8 cellular contexts compared by ENCODE assay signal in the genomic region with DNA sequence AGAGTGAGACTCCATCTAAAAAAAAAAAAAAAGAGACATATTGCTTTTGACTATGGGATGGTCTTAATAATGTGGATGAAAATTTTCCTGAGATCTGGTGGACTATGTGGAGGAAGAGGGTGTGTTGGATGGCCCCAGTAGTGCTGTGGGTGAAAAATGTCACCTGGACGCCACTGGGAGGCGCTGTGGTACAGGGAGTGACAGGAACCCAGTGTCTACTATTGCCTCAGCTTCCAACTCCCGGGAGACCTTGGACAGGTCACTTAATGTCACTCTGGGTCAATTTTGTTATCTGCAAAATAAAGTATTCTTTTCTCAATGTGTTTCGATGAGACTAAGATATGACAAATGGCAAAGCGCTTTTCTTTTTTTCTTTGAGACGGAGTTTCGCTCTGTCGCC. TPM values are rescaled to one million over a fixed set of nuclear protein-coding genes. Genes with fewer than 3 reads are reported as not detected.
DNase-seq lines count a peak whose midpoint lies in the region; ATAC-seq and TF ChIP-seq lines count a peak whose summit lies in the region.

No MANE protein-coding gene starts in this region.

- DNase-seq in NOMO-1 (lab: John Stamatoyannopoulos, UW; ENCODE audit: unreplicated experiment in 2 of 2) (peak; percentile 8 to 28), NOMO-1 treated with dmso at 0.1 percent for 144 hours (lab: John Stamatoyannopoulos, UW; ENCODE audit: unreplicated experiment) (no peak), IMR-90 (peak; percentile 41), astrocyte of the hippocampus (ENCODE audit: low read depth, low spot score) (peak; percentile 80), iPS DF 6.9 (ENCODE audit: low read depth, low spot score) (peak; percentile 82)
- peak; percentile 49 for DNase-seq in stimulated activated CD4-positive, alpha-beta T cell treated with anti-CD3 and anti-CD28 coated beads, Interleukin-12 subunit alpha, Interleukin-12 subunit beta, amount 100 ng/mL, for 4 hours

- no peaks in the 10 kb centered on the region for H3K79me1 ChIP-seq in IMR-90 (ENCODE audit: low read depth in 1 of 2, low read length in 2 of 2)

- no peaks in the 10 kb centered on the region for H3K4me1 ChIP-seq in IMR-90 (ENCODE audit: control insufficient read depth, insufficient read depth, low read length)
- no peaks in the 10 kb centered on the region for H3K4me1 ChIP-seq in iPS DF 6.9 (ENCODE audit: control insufficient read depth, insufficient read depth, low read length)

- no peak overlapping the region for H3K27ac ChIP-seq in IMR-90 (ENCODE audit: insufficient read depth, low read length)
- H3K27ac ChIP-seq in iPS DF 6.9 (ENCODE audit: low read length) = no peak overlapping the region

- H2BK5ac ChIP-seq in IMR-90 (ENCODE audit: low read depth, low read length, poor library complexity, severe bottlenecking) = no peak overlapping the region

- intact Hi-C loops in IMR-90 (cut with micrococcal nuclease) = loop anchor here (1.0 kb wide), 2 partner anchors 76 to 335 kb away; no protein-coding TSS in a partner anchor

- peaks cover 2% of the 10 kb centered on the region; the same call in 1 of the 2 replicates for H3K27me3 ChIP-seq in IMR-90 (ENCODE audit: control insufficient read depth, insufficient read depth, low read length)
- H3K27me3 ChIP-seq in iPS DF 6.9 (ENCODE audit: control insufficient read depth, insufficient read depth, low read length) = no peaks in the 10 kb centered on the region

- CTCF ChIA-PET in IMR-90 (lab: Yijun Ruan, JAX) = interaction anchor here (0.6 to 0.7 kb wide), 2 partner anchors 408 to 721 kb away, joined by 4 to 8 read pairs; no protein-coding TSS in a partner anchor

- no peak overlapping the region for H3K18ac ChIP-seq in IMR-90 (ENCODE audit: low read depth, low read length)

- peak; percentile 59 for TF ChIP-seq CTCF in IMR-90 (conservative IDR thresholded peaks at IDR 0.05; ENCODE audit: low read depth, low read length)

- H2AK9ac ChIP-seq in IMR-90 (replicated peaks; ENCODE audit: low read depth, low read length, poor library complexity) = no peak overlapping the region

- no peak overlapping the region for H4K91ac ChIP-seq in IMR-90 (ENCODE audit: insufficient read depth, low read depth, low read length)

- no peak overlapping the region for H3K56ac ChIP-seq in IMR-90 (ENCODE audit: extremely low read depth, insufficient read depth, low read length)

- WGBS in IMR-90 (ENCODE audit: extremely low coverage in 2 of 2, insufficient read length in 1 of 2), 2 experiments = 100% methylated on average over 1 of the region's 8 CpGs; no CpG with 5 or more reads in 1 of the 2 experiments
- WGBS in iPS DF 6.9 (ENCODE audit: insufficient coverage, insufficient read length) = no CpG with 5 or more reads among the region's 8 CpGs

- no peak overlapping the region for H3K23ac ChIP-seq in IMR-90 (ENCODE audit: low read depth, low read length)

- no peak for TF ChIP-seq POLR2A in IMR-90 (IDR thresholded peaks at IDR 0.05; ENCODE audit: low read depth, low read length)

- H2AFZ ChIP-seq in IMR-90 (replicated peaks; ENCODE audit: low read length, poor library complexity) = peak overlapping the region; percentile 58

- dilution Hi-C loops in IMR-90 (cut with HindIII; ENCODE audit: low sequenced_read_pairs, unreplicated experiment) = no loop called here

- H3K4me3 ChIP-seq in IMR-90 (ENCODE audit: insufficient read depth, low read depth, low read length) = no peak overlapping the region
- no peak overlapping the region for H3K4me3 ChIP-seq in iPS DF 6.9 (ENCODE audit: low read length)

- peak; percentile 70 for TF ChIP-seq RAD21 in IMR-90 (IDR thresholded peaks at IDR 0.05; ENCODE audit: low read length)

- no peak overlapping the region for H3K14ac ChIP-seq in IMR-90 (replicated peaks; ENCODE audit: low read depth, low read length)

- no peaks in the 10 kb centered on the region for H3K9me3 ChIP-seq in IMR-90 (ENCODE audit: control insufficient read depth, insufficient read depth, low read length)
- no peaks in the 10 kb centered on the region; the same call in 1 of the 2 replicates for H3K9me3 ChIP-seq in iPS DF 6.9 (ENCODE audit: control insufficient read depth, insufficient read depth, low read length)

- no peaks in the 10 kb centered on the region for H3K36me3 ChIP-seq in IMR-90 (ENCODE audit: control insufficient read depth, insufficient read depth, low read length)
- H3K36me3 ChIP-seq in iPS DF 6.9 (ENCODE audit: control insufficient read depth, insufficient read depth, low read length) = no peaks in the 10 kb centered on the region

- no TSS peak for BruUV-seq in IMR-90 (replicated peaks; lab: Mats Ljungman, UMichigan)

- H3K4me2 ChIP-seq in IMR-90 (ENCODE audit: low read depth, low read length) = no peak overlapping the region

- H3K9ac ChIP-seq in IMR-90 (ENCODE audit: low read depth, low read length) = no peak overlapping the region

- POLR2A ChIA-PET in IMR-90 (lab: Charles Lee; ENCODE audit: unreplicated experiment) = no interaction called here

- H4K20me1 ChIP-seq in IMR-90 (ENCODE audit: insufficient read depth, low read length) = no peaks in the 10 kb centered on the region

- no peaks in the 10 kb centered on the region for H3K9me1 ChIP-seq in IMR-90 (ENCODE audit: insufficient read depth, low read length)

- no peak overlapping the region for H2AK5ac ChIP-seq in IMR-90 (ENCODE audit: low read depth, low read length)

- in situ Hi-C loops in IMR-90 (cut with MboI; ENCODE audit: low sequenced_read_pairs) = loop anchor here (10.0 kb wide), 1 partner anchor 340 kb away; no protein-coding TSS in a partner anchor

- H2BK15ac ChIP-seq in IMR-90 (ENCODE audit: low read depth, low read length) = no peak overlapping the region

- H4K5ac ChIP-seq in IMR-90 (ENCODE audit: low read depth, low read length) = no peak overlapping the region

- no peak overlapping the region for H2BK20ac ChIP-seq in IMR-90 (ENCODE audit: low read depth, low read length)

- no peak overlapping the region for H4K8ac ChIP-seq in IMR-90 (ENCODE audit: low read depth in 2 of 2, low read length in 2 of 2)

- H3K4ac ChIP-seq in IMR-90 (ENCODE audit: low read depth, low read length) = no peak overlapping the region

- ATAC-seq in IMR-90 (ENCODE audit: low read depth) (peak; percentile 87), SK-N-SH treated with all-trans-retinoic acid at 6 μM for 48 hours (peak; percentile 98), HG02840 (IDR thresholded peaks at IDR 0.05; ENCODE audit: low FRiP score, unreplicated experiment) (no peak)

- no peak overlapping the region for H2BK120ac ChIP-seq in IMR-90 (ENCODE audit: low read depth, low read length)

TF ChIP-seq in IMR-90, 13 proteins besides CTCF, POLR2A, EP300 and RAD21:
- no peak for TF ChIP-seq CHD1 (IDR thresholded peaks at IDR 0.05; ENCODE audit: low read depth, low read length)
- 0 out of 2 replicates have a peak, but pooled peaks have one; percentile 2 for TF ChIP-seq CEBPB (IDR thresholded peaks at IDR 0.05; ENCODE audit: low read depth, low read length)
- peak; percentile 44 for TF ChIP-seq SMC3 (IDR thresholded peaks at IDR 0.05; ENCODE audit: low read depth, low read length)
TF ChIP-seq in IMR-90: peak in this region for 2.

TF ChIP-seq in SK-N-SH treated with all-trans-retinoic acid at 6 μM for 48 hours, 23 proteins besides CTCF, POLR2A, EP300 and RAD21 (continues in another document):
- TF ChIP-seq SNAI2 (CRISPR knock-in tag; IDR thresholded peaks at IDR 0.05) (no peak), ARNTL (CRISPR knock-in tag; IDR thresholded peaks at IDR 0.05; ENCODE audit: borderline replicate concordance, low read depth) (no peak), ESRRG (CRISPR knock-in tag; IDR thresholded peaks at IDR 0.05) (no peak), GLIS3 (CRISPR knock-in tag; IDR thresholded peaks at IDR 0.05) (no peak), ZC3H10 (CRISPR knock-in tag; IDR thresholded peaks at IDR 0.05) (no peak), ZNF565 (CRISPR knock-in tag; conservative IDR thresholded peaks at IDR 0.05; ENCODE audit: low read depth) (no peak), OSR1 (CRISPR knock-in tag; IDR thresholded peaks at IDR 0.05) (no peak), TSHZ2 (CRISPR knock-in tag; IDR thresholded peaks at IDR 0.05) (no peak), ISL1 (CRISPR knock-in tag; IDR thresholded peaks at IDR 0.05) (no peak), CSDC2 (CRISPR knock-in tag; IDR thresholded peaks at IDR 0.05) (no peak)
- TF ChIP-seq, protein P1, sequence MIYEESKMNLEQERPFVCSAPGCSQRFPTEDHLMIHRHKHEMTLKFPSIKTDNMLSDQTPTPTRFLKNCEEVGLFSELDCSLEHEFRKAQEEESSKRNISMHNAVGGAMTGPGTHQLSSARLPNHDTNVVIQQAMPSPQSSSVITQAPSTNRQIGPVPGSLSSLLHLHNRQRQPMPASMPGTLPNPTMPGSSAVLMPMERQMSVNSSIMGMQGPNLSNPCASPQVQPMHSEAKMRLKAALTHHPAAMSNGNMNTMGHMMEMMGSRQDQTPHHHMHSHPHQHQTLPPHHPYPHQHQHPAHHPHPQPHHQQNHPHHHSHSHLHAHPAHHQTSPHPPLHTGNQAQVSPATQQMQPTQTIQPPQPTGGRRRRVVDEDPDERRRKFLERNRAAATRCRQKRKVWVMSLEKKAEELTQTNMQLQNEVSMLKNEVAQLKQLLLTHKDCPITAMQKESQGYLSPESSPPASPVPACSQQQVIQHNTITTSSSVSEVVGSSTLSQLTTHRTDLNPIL (CRISPR knock-in tag; IDR thresholded peaks at IDR 0.05; ENCODE audit: low read depth) = no peak

RNA-seq across cellular contexts. Expression of gene DCP1A, which starts 27.7 kb away (rescaled TPM):
- 18.6 and 30.1 TPM in 2 replicates for total RNA-seq in IMR-90 (2012; rRNA removed)
- polyA plus RNA-seq in IMR-90 (2012; rRNA removed) = 13.2 and 14.6 TPM in 2 replicates
- polyA plus RNA-seq in IMR-90 (2012; cell fraction: cytosol; rRNA removed) = 4.5 and 8.5 TPM in 2 replicates
- 14.8 and 21.2 TPM in 2 replicates for polyA plus RNA-seq in IMR-90 (2012; cell fraction: nucleus; rRNA removed; ENCODE audit: low replicate concordance)
